Comparison of ENCODE assay signal across 18 cellular contexts in genomic region chr17:1158879-1159278, GRCh38.
"Had no signal": no experiment of that assay in that cellular context is flagged by ENCODE, and none has a peak within 500 bp of the region (broad histone marks: within the 10 kb centered on the region; RNA-seq: fewer than 3 reads in every experiment).

No MANE protein-coding gene starts in this region.

- DNase-seq: activated CD4-positive, alpha-beta memory T cell treated with anti-CD3 and anti-CD28 coated beads for 36 hours; activated CD4-positive, alpha-beta T cell treated with anti-CD3 and anti-CD28 coated beads for 1 hour; activated naive CD4-positive, alpha-beta T cell; activated naive CD8-positive, alpha-beta T cell treated with anti-CD3 and anti-CD28 coated beads, Interleukin-2, amount 50 U/mL, for 24 hours; activated T-cell treated with anti-CD3 and anti-CD28 coated beads, Interleukin-2, amount 50 U/mL, for 48 hours; esophagus squamous epithelium; foreskin melanocyte; heart right ventricle; islet precursor cell; left ventricle myocardium inferior; psoas muscle; right lobe of liver; spleen; stimulated activated CD4-positive, alpha-beta T cell treated with anti-CD3 and anti-CD28 coated beads, Interleukin-1b, Interleukin-23, amount 100 ng/mL, for 48 hours; stimulated activated naive B cell treated with anti-CD40 and anti-IgM and Interleukin-4, amounts not matched to agents 10 μg/mL and 1 μg/mL and 100 μg/mL, for 72 hours; substantia nigra; SW 1271; transverse colon had no signal

- H3K4me3 ChIP-seq: esophagus squamous epithelium, heart right ventricle, left ventricle myocardium inferior, psoas muscle, right lobe of liver, spleen, transverse colon had no signal

- H3K27ac ChIP-seq: esophagus squamous epithelium, heart right ventricle, left ventricle myocardium inferior, psoas muscle, right lobe of liver, spleen, transverse colon had no signal

- H3K27me3 ChIP-seq: esophagus squamous epithelium, heart right ventricle, right lobe of liver, spleen, transverse colon had no signal

- H3K36me3 ChIP-seq: esophagus squamous epithelium, right lobe of liver, transverse colon had no signal

- H3K9me3 ChIP-seq: esophagus squamous epithelium, heart right ventricle, left ventricle myocardium inferior, psoas muscle, right lobe of liver, spleen, transverse colon had no signal

- ATAC-seq: activated naive CD8-positive, alpha-beta T cell treated with anti-CD3 and anti-CD28 coated beads, Interleukin-2, amount 50 U/mL, for 24 hours; heart right ventricle; psoas muscle; right lobe of liver; stimulated activated naive B cell treated with anti-CD40 and anti-IgM and Interleukin-4, amounts not matched to agents 10 μg/mL and 1 μg/mL and 100 μg/mL, for 72 hours had no signal
